Comparison of ENCODE assay signal across 16 cellular contexts in genomic region chrX:41718481-41719245, GRCh38. TPM values are rescaled to one million over a fixed set of nuclear protein-coding genes. Genes with fewer than 3 reads are reported as not detected.
DNase-seq lines count a peak whose midpoint lies in the region; FAIRE-seq and TF ChIP-seq lines count a peak whose summit lies in the region.
"Had no signal": no experiment of that assay in that cellular context is flagged by ENCODE, and none has a peak within 500 bp of the region (broad histone marks: within the 10 kb centered on the region; RNA-seq: fewer than 3 reads in every experiment).

No MANE protein-coding gene starts in this region.

- no peak overlapping the region for H3K27ac ChIP-seq in prostate gland
- H3K27ac ChIP-seq in adrenal gland = no peak overlapping the region
- H3K27ac ChIP-seq: BLaER1 treated with 17β-estradiol and CSF1 and Interleukin-3, amounts not matched to agents 10 nM and 100 nM; esophagus squamous epithelium had no signal

- DNase-seq in HTR-8/SVneo (ENCODE audit: insufficient read length, low spot score) (peak; percentile 35), cerebellar cortex (ENCODE audit: low spot score) (peak; percentile 4), inferior parietal cortex (ENCODE audit: extremely low spot score) (peak; percentile 40), putamen (ENCODE audit: low spot score) (peak; percentile 32), prostate gland (ENCODE audit: low spot score) (no peak), foreskin melanocyte (no peak), adrenal gland (no peak), Kasumi-1 (lab: John Stamatoyannopoulos, UW) (no peak)
- DNase-seq: activated naive CD4-positive, alpha-beta T cell; esophagus squamous epithelium; NCI-H2081 treated with DMSO at 0.1 percent for 48 hours; NK-92 treated with Interleukin-12 subunit alpha and Interleukin-12 subunit beta, amount 100 ng/mL, for 24 hours; stimulated activated naive CD4-positive, alpha-beta T cell treated with Interleukin-2 at 50 U/mL for 16 hours had no signal

- no peaks in the 10 kb centered on the region for H3K27me3 ChIP-seq in prostate gland (replicated peaks; ENCODE audit: insufficient read depth)
- peaks cover 3% of the 10 kb centered on the region for H3K27me3 ChIP-seq in adrenal gland
- H3K27me3 ChIP-seq: esophagus squamous epithelium had no signal

- intact Hi-C loops in prostate gland (cut with DNase I) = no loop called here
- intact Hi-C loops in adrenal gland (cut with DNase I) = no loop called here

- H3K4me1 ChIP-seq in prostate gland (replicated peaks) (no peaks in the 10 kb centered on the region), adrenal gland (replicated peaks in 1 of 2) (no peaks in the 10 kb centered on the region)
- H3K4me1 ChIP-seq: esophagus squamous epithelium had no signal

- no peak for TF ChIP-seq POLR2A in prostate gland (IDR thresholded peaks at IDR 0.05)
- TF ChIP-seq POLR2A in adrenal gland (IDR thresholded peaks at IDR 0.05) = no peak

- WGBS in prostate gland = 84% methylated on average over 4 of the region's 4 CpGs
- 72 to 91% (median 80%) methylated on average over 4 of the region's 4 CpGs for WGBS in adrenal gland, 4 donors

- TF ChIP-seq CTCF in prostate gland (IDR thresholded peaks at IDR 0.05) (no peak), adrenal gland (IDR thresholded peaks at IDR 0.05) (no peak)

- H3K4me3 ChIP-seq in prostate gland = no peak overlapping the region
- H3K4me3 ChIP-seq in adrenal gland = no peak overlapping the region
- H3K4me3 ChIP-seq: esophagus squamous epithelium had no signal

- peak; percentile 86 for FAIRE-seq in HTR-8/SVneo (lab: Jason Lieb, UNC)
- FAIRE-seq: GM12891 had no signal

- no peaks in the 10 kb centered on the region for H3K36me3 ChIP-seq in prostate gland
- no peaks in the 10 kb centered on the region for H3K36me3 ChIP-seq in adrenal gland (replicated peaks in 1 of 2)

- no peaks in the 10 kb centered on the region for H3K9me3 ChIP-seq in prostate gland
- H3K9me3 ChIP-seq in adrenal gland (replicated peaks in 1 of 3) = no peaks in the 10 kb centered on the region

RNA-seq across cellular contexts. Expression of gene GPR82, which starts 5.3 kb away (rescaled TPM):
- total RNA-seq in prostate gland (under 1 TPM; 0.28 to 0.41 TPM), adrenal gland (1 to 10 TPM in 4 of 8 donors, under 1 TPM in 3, not detected in 1; 0.38 to 3.4 (median 1.0) TPM)
- under 1 TPM; 0.16 to 0.99 (median 0.24) TPM for polyA plus RNA-seq in adrenal gland
- total RNA-seq: chondrocyte had no signal

RNA-seq across cellular contexts. Expression of gene GPR34, which starts 29.9 kb away (rescaled TPM):
- total RNA-seq in prostate gland = 1 to 10 TPM; 4.6 to 8.2 TPM
- 10 to 100 TPM in 7 of 8 donors, 1 to 10 TPM in 1; 2.7 to 53.3 (median 23.3) TPM for total RNA-seq in adrenal gland
- polyA plus RNA-seq in adrenal gland = 10 to 100 TPM in 1 of 3 donors, 1 to 10 TPM in 2; 7.8 to 18.8 (median 8.0) TPM
- total RNA-seq: chondrocyte had no signal

Comparison
In these comparisons a context has a peak if more than half of its experiments do, and no peak if none do; other contexts are left out.
1. DNase-seq: peak in HTR-8/SVneo (single experiment), cerebellar cortex (single experiment), inferior parietal cortex (single experiment) and putamen (single experiment); none in prostate gland (single experiment), foreskin melanocyte (single experiment), adrenal gland (0 of 7) and Kasumi-1 (0 of 2).